ENCODE assay signal across 8 cellular contexts in the genomic region with DNA sequence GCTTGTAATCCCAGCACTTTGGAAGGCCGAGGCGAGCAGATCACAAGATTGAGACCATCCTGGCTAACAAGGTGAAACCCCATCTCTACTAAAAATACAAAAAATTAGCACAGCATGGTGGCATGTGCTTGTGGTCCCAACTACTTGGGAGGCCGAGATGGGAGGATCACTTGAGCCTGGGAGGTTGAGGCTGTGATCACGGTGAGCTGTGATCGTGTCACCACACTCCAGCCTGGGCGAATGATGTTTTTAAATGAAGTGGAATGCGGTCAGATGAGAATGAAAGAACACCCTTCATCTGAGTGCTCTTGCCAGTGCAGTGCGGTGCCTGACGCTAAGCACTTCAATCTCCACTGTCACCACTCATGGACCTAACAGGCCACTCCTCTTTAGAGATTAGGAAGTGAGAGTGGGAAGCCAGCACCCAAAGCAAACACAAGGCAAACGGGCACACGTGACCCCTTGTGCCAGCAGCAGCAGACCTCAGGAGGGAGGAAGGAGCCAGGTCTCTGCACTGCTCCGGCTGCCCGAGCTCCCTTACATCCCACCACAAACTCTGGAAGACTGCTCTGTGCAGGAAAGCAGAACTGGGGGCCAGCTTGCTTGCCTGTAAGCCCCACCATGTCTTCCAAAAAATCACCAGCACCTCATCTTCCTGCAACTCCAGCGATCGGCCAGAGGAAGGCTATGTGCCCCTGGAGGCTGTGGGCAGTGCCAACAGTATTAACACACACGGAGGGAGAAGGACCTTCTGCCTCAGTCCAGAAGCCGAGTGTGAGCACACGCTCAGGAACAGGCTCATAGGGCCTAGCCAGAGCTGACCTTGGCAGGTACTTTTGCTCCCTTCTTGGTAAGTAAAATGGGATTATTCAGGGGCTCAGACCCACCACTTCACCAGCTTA. TPM values are rescaled to one million over a fixed set of nuclear protein-coding genes. Genes with fewer than 3 reads are reported as not detected.
DNase-seq lines count a peak whose midpoint lies in the region; ATAC-seq and TF ChIP-seq lines count a peak whose summit lies in the region.

No MANE protein-coding gene starts in this region.

- no peaks in the 10 kb centered on the region for H3K9me2 ChIP-seq in OCI-LY1 (ENCODE audit: low read depth, low read length)

- H3K27me3 ChIP-seq in OCI-LY1 (ENCODE audit: insufficient read depth, low read length) = 0 out of 2 replicates have a peak, but pooled peaks cover 3% of the 10 kb centered on the region

- no peaks in the 10 kb centered on the region for H4K20me1 ChIP-seq in OCI-LY1 (ENCODE audit: insufficient read depth, low read length)

- H3K4me1 ChIP-seq in OCI-LY1 (ENCODE audit: insufficient read depth, low read length, severe bottlenecking) = peaks cover 6% of the 10 kb centered on the region

- H3F3A ChIP-seq in OCI-LY1 (ENCODE audit: insufficient read depth, low read length) = no peaks in the 10 kb centered on the region

- no peaks in the 10 kb centered on the region for H3K9me3 ChIP-seq in OCI-LY1 (ENCODE audit: low read length)

- H3K4me3 ChIP-seq in OCI-LY1 (ENCODE audit: low read depth, low read length, poor library complexity, severe bottlenecking) = no peak overlapping the region
- no peak overlapping the region for H3K4me3 ChIP-seq in retinal pigment epithelial cell (ENCODE audit: low read length)

- H3K27ac ChIP-seq in OCI-LY1 (ENCODE audit: low read depth, low read length, poor library complexity, severe bottlenecking) = no peak overlapping the region

- H3K36me3 ChIP-seq in OCI-LY1 (ENCODE audit: insufficient read depth, low read length) = no peaks in the 10 kb centered on the region

- ATAC-seq in GM18511 (IDR thresholded peaks at IDR 0.05; ENCODE audit: unreplicated experiment) = peak; percentile 46
- peak; percentile 82 for ATAC-seq in Right ventricle myocardium superior (ENCODE audit: poor library complexity)
- no peak for ATAC-seq in HG03280 (IDR thresholded peaks at IDR 0.05; ENCODE audit: unreplicated experiment)

- H3K79me2 ChIP-seq in OCI-LY1 (ENCODE audit: insufficient read depth, low read length) = no peaks in the 10 kb centered on the region

- peak overlapping the region; percentile 19; the same call in 1 of the 2 replicates for H3K4me2 ChIP-seq in OCI-LY1 (ENCODE audit: low read length)

- no peak overlapping the region for H2AFZ ChIP-seq in OCI-LY1 (ENCODE audit: low read length)

- intact Hi-C loops in Right ventricle myocardium superior (cut with DNase I) = no loop called here

- H3K9ac ChIP-seq in OCI-LY1 (ENCODE audit: low read length) = no peak overlapping the region

- TF ChIP-seq CTCF in OCI-LY1 (IDR thresholded peaks at IDR 0.05; ENCODE audit: low read length) (no peak), retinal pigment epithelial cell (conservative IDR thresholded peaks at IDR 0.05; ENCODE audit: low read depth, low read length) (no peak)

- peak; percentile 84 for DNase-seq in Right ventricle myocardium superior
- peak; percentile 73 for DNase-seq in retinal pigment epithelial cell (ENCODE audit: low read depth)
- no peak for DNase-seq in activated gamma-delta T cell (lab: John Stamatoyannopoulos, UW)
- no peak for DNase-seq in NCI-H1694 (lab: John Stamatoyannopoulos, UW)
- DNase-seq in NK-92 treated with Interleukin-12 subunit alpha and Interleukin-12 subunit beta, amount 100 ng/mL, for 24 hours (lab: John Stamatoyannopoulos, UW) = no peak

RNA-seq across cellular contexts. Expression of a gene that starts 9.7 kb away (rescaled TPM):
- total RNA-seq in Right ventricle myocardium superior = 58.1 TPM

RNA-seq across cellular contexts. Expression of a gene that starts 42.8 kb away (rescaled TPM):
- total RNA-seq in Right ventricle myocardium superior = 33.2 TPM

RNA-seq across cellular contexts. Expression of a gene that starts 42.9 kb away (rescaled TPM):
- total RNA-seq in Right ventricle myocardium superior = 22.9 TPM

Comparison
In these comparisons a context has a peak if more than half of its experiments do, and no peak if none do; other contexts are left out.
1. DNase-seq: peak in Right ventricle myocardium superior (single experiment) and retinal pigment epithelial cell (single experiment); none in activated gamma-delta T cell (single experiment), NCI-H1694 (single experiment) and NK-92 treated with Interleukin-12 subunit alpha and Interleukin-12 subunit beta, amount 100 ng/mL, for 24 hours (single experiment).